In the genomic region with DNA sequence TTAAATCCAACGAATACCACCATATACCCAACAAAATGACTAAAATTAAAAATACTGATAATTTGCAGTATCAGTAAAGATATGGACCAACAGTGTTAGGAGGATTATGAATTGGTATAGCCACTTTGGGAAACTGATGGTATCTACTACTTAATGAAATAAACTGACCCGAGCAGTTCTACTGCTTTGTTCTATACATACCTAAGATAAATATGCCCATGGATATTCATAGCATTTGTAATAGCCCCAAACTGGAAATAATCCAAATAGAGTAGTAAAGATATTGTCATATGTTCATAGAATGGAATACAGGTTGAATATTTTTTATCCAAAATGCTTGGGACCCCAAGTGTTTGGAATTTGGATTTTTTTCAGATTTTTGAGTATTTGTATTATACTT, we compare ENCODE assay signal across 19 cellular contexts. TPM values are rescaled to one million over a fixed set of nuclear protein-coding genes. Genes with fewer than 3 reads are reported as not detected.
DNase-seq lines count a peak whose midpoint lies in the region; ATAC-seq, FAIRE-seq and TF ChIP-seq lines count a peak whose summit lies in the region.
"Had no signal": no experiment of that assay in that cellular context is flagged by ENCODE, and none has a peak within 500 bp of the region (broad histone marks: within the 10 kb centered on the region; RNA-seq: fewer than 3 reads in every experiment).

No MANE protein-coding gene starts in this region.

- H3K27me3 ChIP-seq in HepG2 (ENCODE audit: control insufficient read depth in 1 of 2, insufficient read depth in 2 of 2, low read length in 2 of 2), result no peaks in the 10 kb centered on the region
- H3K27me3 ChIP-seq in right lobe of liver, result no peaks in the 10 kb centered on the region
- no peaks in the 10 kb centered on the region for H3K27me3 ChIP-seq in trophoblast cell (ENCODE audit: insufficient read depth, low read length)
- H3K27me3 ChIP-seq: BLaER1 treated with 17β-estradiol and CSF1 and Interleukin-3, amounts not matched to agents 10 nM and 100 nM had no signal

- TF ChIP-seq EP300 in HepG2 (IDR thresholded peaks at IDR 0.05; ENCODE audit: low read depth in 2 of 2, low read length in 2 of 2) (no peak), HepG2 (CRISPR knock-in tag; IDR thresholded peaks at IDR 0.05; ENCODE audit: borderline replicate concordance) (no peak)

- H3K9me3 Mint-ChIP-seq in immature natural killer cell, result no peaks in the 10 kb centered on the region
- H3K9me3 Mint-ChIP-seq: CD4-positive, alpha-beta memory T cell; IgD-negative memory B cell had no signal

- no peak overlapping the region for H4K12ac ChIP-seq in trophoblast cell (ENCODE audit: low read depth, low read length)

- H3K4me1 ChIP-seq in HepG2 (ENCODE audit: insufficient read depth, low read length) (peaks cover 14% of the 10 kb centered on the region), right lobe of liver (peaks cover 0 to 13% (median 2%) of the 10 kb centered on the region in 4 donors), trophoblast cell (ENCODE audit: control insufficient read depth in 1 of 2, insufficient read depth in 2 of 2, low read length in 2 of 2) (no peaks in the 10 kb centered on the region)

- no peak overlapping the region for H3K27ac Mint-ChIP-seq in immature natural killer cell
- H3K27ac Mint-ChIP-seq: H9 had no signal

- H3K4me3 ChIP-seq in HepG2 (replicated peaks in 1 of 3; ENCODE audit: insufficient read depth in 1 of 3, low read depth in 2 of 3, low read length in 3 of 3), result no peak overlapping the region
- H3K4me3 ChIP-seq in right lobe of liver, result no peak overlapping the region
- H3K4me3 ChIP-seq in LNCaP clone FGC (ENCODE audit: low read depth, low read length), result no peak overlapping the region
- no peak overlapping the region for H3K4me3 ChIP-seq in trophoblast cell (ENCODE audit: low read depth, low read length)
- H3K4me3 ChIP-seq: BLaER1 treated with 17β-estradiol and CSF1 and Interleukin-3, amounts not matched to agents 10 nM and 100 nM; GM12878 had no signal

- H2AFZ ChIP-seq in HepG2 (ENCODE audit: low read length), result no peak overlapping the region
- no peak overlapping the region for H2AFZ ChIP-seq in trophoblast cell (ENCODE audit: insufficient read depth, low read length, poor library complexity)

- no peak overlapping the region for H4K8ac ChIP-seq in trophoblast cell (ENCODE audit: low read depth, low read length)

- peak overlapping the region; percentile 69 for H3K4ac ChIP-seq in trophoblast cell (ENCODE audit: low read depth, low read length)

- FAIRE-seq in HepG2 (lab: Jason Lieb, UNC), result peak; percentile 12
- FAIRE-seq: GM12878, GM19239, H1 had no signal

- H3K9ac ChIP-seq in HepG2 (ENCODE audit: insufficient read depth, low read depth, low read length), result no peak overlapping the region
- no peak overlapping the region for H3K9ac ChIP-seq in trophoblast cell (ENCODE audit: low read length)
- H3K9ac ChIP-seq: BLaER1 treated with 17β-estradiol and CSF1 and Interleukin-3, amounts not matched to agents 10 nM and 100 nM had no signal

- no peaks in the 10 kb centered on the region for H3K9me3 ChIP-seq in HepG2 (ENCODE audit: low read length)
- H3K9me3 ChIP-seq in right lobe of liver, result no peaks in the 10 kb centered on the region
- H3K9me3 ChIP-seq in trophoblast cell (ENCODE audit: insufficient read depth, low read depth, low read length), result no peaks in the 10 kb centered on the region

- no peak overlapping the region for H2AK5ac ChIP-seq in trophoblast cell (ENCODE audit: low read length)

- DNase-seq in HepG2 (ENCODE audit: low spot score) (no peak), right lobe of liver (no peak), LNCaP clone FGC (ENCODE audit: low read depth) (peak; percentile 71), trophoblast cell (peak in 1 of 2 donors; percentile 60), GF-D8 (lab: John Stamatoyannopoulos, UW) (no peak), D341Med (ENCODE audit: low spot score) (no peak), immature natural killer cell (no peak)
- DNase-seq in effector CD8-positive, alpha-beta T cell (lab: John Stamatoyannopoulos, UW), result no peak
- DNase-seq: 8988T; CD4-positive, alpha-beta memory T cell; DMS79 treated with DMSO at 0.1 percent for 48 hours; H9; KBM-7 had no signal

- TF ChIP-seq CTCF in HepG2 (CRISPR knock-in tag; IDR thresholded peaks at IDR 0.05) (no peak), right lobe of liver (IDR thresholded peaks at IDR 0.05) (no peak), LNCaP clone FGC (IDR thresholded peaks at IDR 0.05; ENCODE audit: control insufficient read depth, extremely low read depth, insufficient read depth) (no peak)

- BruUV-seq in HepG2 (replicated peaks; lab: Mats Ljungman, UMichigan), result no TSS peak

- CTCF ChIA-PET in HepG2 (lab: Yijun Ruan, JAX; ENCODE audit: low intra/inter-chr PET ratio, low total read pairs), result no interaction called here

- H3K14ac ChIP-seq in trophoblast cell (ENCODE audit: low read length), result no peak overlapping the region

- H3K27ac ChIP-seq in HepG2 (ENCODE audit: extremely low read length, insufficient read depth, low read length) (no peak overlapping the region), right lobe of liver (no peak overlapping the region), trophoblast cell (ENCODE audit: low read depth, low read length) (no peak overlapping the region)
- H3K27ac ChIP-seq: BLaER1 treated with 17β-estradiol and CSF1 and Interleukin-3, amounts not matched to agents 10 nM and 100 nM; HL-60 had no signal

- H3K4me1 Mint-ChIP-seq in immature natural killer cell, result peaks cover 70 to 97% of the 10 kb centered on the region in 2 donors

- no peak overlapping the region for H3K23ac ChIP-seq in trophoblast cell (ENCODE audit: low read length)

- intact Hi-C loops in HepG2 (cut with micrococcal nuclease; ENCODE audit: unreplicated experiment), result no loop called here
- intact Hi-C loops in right lobe of liver (cut with DNase I), result no loop called here

- POLR2A ChIA-PET in HepG2 (lab: Yijun Ruan, JAX), result no interaction called here

- H3K27me3 Mint-ChIP-seq in immature natural killer cell (ENCODE audit: low read depth in 3 of 3), result peaks cover 0 to 3% (median 2%) of the 10 kb centered on the region in 3 donors
- H3K27me3 Mint-ChIP-seq: CD4-positive, alpha-beta memory T cell; IgD-negative memory B cell had no signal

- 98% methylated on average over 2 of the region's 2 CpGs for whole genome bisulfite sequencing in HepG2 (ENCODE audit: low lambda C conversion rate)
- WGBS in right lobe of liver (ENCODE audit: insufficient coverage, low coverage, low lambda C conversion rate, missing lambda C conversion rate), result 88% methylated on average over 2 of the region's 2 CpGs
- no CpG with 5 or more reads among the region's 2 CpGs for WGBS in trophoblast cell (ENCODE audit: extremely low coverage, insufficient coverage, insufficient read length)

- H3K36me3 Mint-ChIP-seq in immature natural killer cell, result no peaks in the 10 kb centered on the region
- H3K36me3 Mint-ChIP-seq: IgD-negative memory B cell had no signal

- in situ Hi-C loops in HepG2 (cut with HindIII; ENCODE audit: extremely low pct_ligation_motif_present, low pct_unique_long_range_greater_than_20kb), result no loop called here

- no peak overlapping the region for H2BK5ac ChIP-seq in trophoblast cell (ENCODE audit: low read depth, low read length, poor library complexity)

- no peak overlapping the region for H2BK120ac ChIP-seq in trophoblast cell (ENCODE audit: insufficient read depth, low read length, poor library complexity)

- ATAC-seq in HepG2 (no peak), right lobe of liver (no peak)
- ATAC-seq: GM12878 had no signal

- no peak overlapping the region for H3K18ac ChIP-seq in trophoblast cell (ENCODE audit: low read length)

- peaks cover 94% of the 10 kb centered on the region for H3K79me2 ChIP-seq in HepG2 (ENCODE audit: insufficient read depth, low read length)
- peaks cover 14% of the 10 kb centered on the region for H3K79me2 ChIP-seq in trophoblast cell (ENCODE audit: control insufficient read depth, insufficient read depth, low read length, poor library complexity)

- H3K4me3 Mint-ChIP-seq in immature natural killer cell, result no peak overlapping the region
- H3K4me3 Mint-ChIP-seq: H9, IgD-negative memory B cell had no signal

- TF ChIP-seq POLR2A in HepG2 (IDR thresholded peaks at IDR 0.05; ENCODE audit: insufficient read depth in 1 of 2, low read depth in 2 of 2, low read length in 2 of 2), result no peak
- no peak for TF ChIP-seq POLR2A in right lobe of liver (IDR thresholded peaks at IDR 0.05)

- no peaks in the 10 kb centered on the region for H3K79me1 ChIP-seq in trophoblast cell (ENCODE audit: low read length)

- no peak overlapping the region for H3K4me2 ChIP-seq in HepG2 (ENCODE audit: low read depth, low read length)
- no peak overlapping the region for H3K4me2 ChIP-seq in trophoblast cell (ENCODE audit: low read length)
- H3K4me2 ChIP-seq: BLaER1 treated with 17β-estradiol and CSF1 and Interleukin-3, amounts not matched to agents 10 nM and 100 nM had no signal

- H4K20me1 ChIP-seq in HepG2 (ENCODE audit: insufficient read depth, low read length), result peaks cover 83% of the 10 kb centered on the region

- H2BK12ac ChIP-seq in trophoblast cell (ENCODE audit: low read length), result no peak overlapping the region

- peaks cover 0 to 6% of the 10 kb centered on the region in 2 experiments; a peak in 1 of 5 replicates for H3K36me3 ChIP-seq in HepG2 (replicated peaks in 1 of 2; ENCODE audit: control insufficient read depth in 1 of 2, insufficient read depth in 2 of 2, low read length in 2 of 2)
- H3K36me3 ChIP-seq in right lobe of liver, result peaks cover 0 to under 1% (median 0%) of the 10 kb centered on the region in 4 donors
- H3K36me3 ChIP-seq in trophoblast cell (ENCODE audit: control insufficient read depth in 1 of 2, insufficient read depth in 2 of 2, low read length in 2 of 2), result peaks cover 3 to 5% of the 10 kb centered on the region in 2 experiments

- no peak for TF ChIP-seq RAD21 in HepG2 (CRISPR knock-in tag; IDR thresholded peaks at IDR 0.05)

- H4K91ac ChIP-seq in trophoblast cell (ENCODE audit: low read depth, low read length), result no peak overlapping the region

RNA-seq across cellular contexts. Expression of a gene that starts 20.7 kb away (rescaled TPM):
- 109 and 209 TPM in 2 replicates for total RNA-seq in HepG2 (2016; rRNA removed; fragmentation: Illumina TruSeq; extraction: Trizol)
- 28.8 and 29.0 TPM in 2 replicates for total RNA-seq in HepG2 (2016; cell fraction: cytosol; rRNA removed; fragmentation: Illumina TruSeq; extraction: Trizol; ENCODE audit: low read depth)
- 121 and 212 TPM in 2 replicates for total RNA-seq in HepG2 (2016; cell fraction: insoluble cytoplasmic fraction; rRNA removed; fragmentation: Illumina TruSeq; extraction: Trizol)
- total RNA-seq in HepG2 (2016; cell fraction: membrane; rRNA removed; fragmentation: Illumina TruSeq; extraction: Trizol), result 59.6 and 72.2 TPM in 2 replicates
- total RNA-seq in HepG2 (2016; cell fraction: nucleus; rRNA removed; fragmentation: Illumina TruSeq; extraction: Trizol), result 57.8 and 68.3 TPM in 2 replicates
- 33.8 and 46.9 TPM in 2 replicates for polyA plus RNA-seq in HepG2 (2011; rRNA removed)
- polyA plus RNA-seq in HepG2 (2011; cell fraction: cytosol; rRNA removed), result 16.7 and 32.3 TPM in 2 replicates
- polyA plus RNA-seq in HepG2 (2011; cell fraction: nucleus; rRNA removed), result 10.9 and 14.0 TPM in 2 replicates
- polyA plus RNA-seq in HepG2 (2012), result 59.6 and 76.3 TPM in 2 replicates
- 16.4 and 17.8 TPM in 2 replicates for polyA plus RNA-seq in HepG2 (2016; cell fraction: cytosol; fragmentation: Illumina TruSeq; extraction: Trizol; ENCODE audit: low read depth)
- 155 and 164 TPM in 2 replicates for polyA plus RNA-seq in HepG2 (2016; cell fraction: insoluble cytoplasmic fraction; fragmentation: Illumina TruSeq; extraction: Trizol; ENCODE audit: low read depth)
- polyA plus RNA-seq in HepG2 (2016; cell fraction: membrane; fragmentation: Illumina TruSeq; extraction: Trizol; ENCODE audit: low read depth), result 52.5 and 53.7 TPM in 2 replicates
- polyA plus RNA-seq in HepG2 (2016; cell fraction: nucleus; fragmentation: Illumina TruSeq; extraction: Trizol; ENCODE audit: insufficient read depth, low read depth), result 64.6 and 65.7 TPM in 2 replicates
- polyA minus RNA-seq in HepG2 (2011; rRNA and poly(A)+ RNA removed; ENCODE audit: low replicate concordance), result 97.2 and 138 TPM in 2 replicates
- 91.3 and 96.5 TPM in 2 replicates for polyA minus RNA-seq in HepG2 (2011; cell fraction: cytosol; rRNA and poly(A)+ RNA removed)
- polyA minus RNA-seq in HepG2 (2011; cell fraction: nucleus; rRNA and poly(A)+ RNA removed), result 80.1 and 83.7 TPM in 2 replicates
- 10 to 100 TPM; 55.7 to 86.3 (median 71.4) TPM for total RNA-seq in right lobe of liver
- polyA plus RNA-seq in trophoblast cell (2013), result 286 and 295 TPM in 2 replicates
- 100 to 1,000 TPM in 1 of 3 donors, 10 to 100 TPM in 2; 62.1 to 104 (median 72.3) TPM for polyA plus RNA-seq in immature natural killer cell

RNA-seq across cellular contexts. Expression of a gene that starts 38.3 kb away (rescaled TPM):
- total RNA-seq in HepG2 (2016; rRNA removed; fragmentation: Illumina TruSeq; extraction: Trizol) (0.17 and 0.75 TPM in 2 replicates), right lobe of liver (under 1 TPM in 5 of 6 experiments, not detected in 1; 0.15 to 0.55 (median 0.42) TPM)
- 0.20 TPM in 1 of 2 replicates, not detected in the other for total RNA-seq in HepG2 (2016; cell fraction: cytosol; rRNA removed; fragmentation: Illumina TruSeq; extraction: Trizol; ENCODE audit: low read depth)
- 0.89 TPM in 1 of 2 replicates, not detected in the other for total RNA-seq in HepG2 (2016; cell fraction: insoluble cytoplasmic fraction; rRNA removed; fragmentation: Illumina TruSeq; extraction: Trizol)
- total RNA-seq in HepG2 (2016; cell fraction: membrane; rRNA removed; fragmentation: Illumina TruSeq; extraction: Trizol), result 0.38 and 1.0 TPM in 2 replicates
- 1.3 and 1.6 TPM in 2 replicates for total RNA-seq in HepG2 (2016; cell fraction: nucleus; rRNA removed; fragmentation: Illumina TruSeq; extraction: Trizol)
- polyA plus RNA-seq in HepG2 (2011; rRNA removed) (0.08 and 0.32 TPM in 2 replicates), immature natural killer cell (not detected)
- not detected in 2 replicates for polyA plus RNA-seq in HepG2 (2011; cell fraction: cytosol; rRNA removed)
- polyA plus RNA-seq in HepG2 (2011; cell fraction: nucleus; rRNA removed), result 0.11 and 0.17 TPM in 2 replicates
- 0.89 and 2.8 TPM in 2 replicates for polyA plus RNA-seq in HepG2 (2012)
- polyA plus RNA-seq in HepG2 (2016; cell fraction: cytosol; fragmentation: Illumina TruSeq; extraction: Trizol; ENCODE audit: low read depth), result not detected in 2 replicates
- not detected in 2 replicates for polyA plus RNA-seq in HepG2 (2016; cell fraction: insoluble cytoplasmic fraction; fragmentation: Illumina TruSeq; extraction: Trizol; ENCODE audit: low read depth)
- polyA plus RNA-seq in HepG2 (2016; cell fraction: membrane; fragmentation: Illumina TruSeq; extraction: Trizol; ENCODE audit: low read depth), result not detected in 2 replicates
- polyA plus RNA-seq in HepG2 (2016; cell fraction: nucleus; fragmentation: Illumina TruSeq; extraction: Trizol; ENCODE audit: insufficient read depth, low read depth), result 0.77 and 0.91 TPM in 2 replicates
- polyA minus RNA-seq in HepG2 (2011; rRNA and poly(A)+ RNA removed; ENCODE audit: low replicate concordance), result 0.26 and 1.1 TPM in 2 replicates
- not detected in 2 replicates for polyA minus RNA-seq in HepG2 (2011; cell fraction: cytosol; rRNA and poly(A)+ RNA removed)
- 7.1 TPM in 2 replicates for polyA minus RNA-seq in HepG2 (2011; cell fraction: nucleus; rRNA and poly(A)+ RNA removed)
- polyA plus RNA-seq in trophoblast cell (2013), result 4.4 and 4.5 TPM in 2 replicates
